Comparison of ENCODE assay signal across 8 cellular contexts in genomic region chr2:95990884-95991283, GRCh38. TPM values are rescaled to one million over a fixed set of nuclear protein-coding genes. Genes with fewer than 3 reads are reported as not detected.
DNase-seq lines count a peak whose midpoint lies in the region; ATAC-seq and TF ChIP-seq lines count a peak whose summit lies in the region.
"Not testable (repeated sequence)": the region's sequence is repeated elsewhere in the genome, so short reads cannot be mapped to it uniquely, and the experiment has no call there.

No MANE protein-coding gene starts in this region.

- H3K14ac ChIP-seq in IMR-90 (replicated peaks; ENCODE audit: low read depth, low read length), result not testable (repeated sequence)

- H2BK20ac ChIP-seq in IMR-90 (ENCODE audit: low read depth, low read length), result not testable (repeated sequence)

- H3K4me3 ChIP-seq in BLaER1 (peak overlapping the region; percentile 60), IMR-90 (ENCODE audit: insufficient read depth, low read depth, low read length) (peak overlapping the region; percentile 28; the same call in 1 of the 2 replicates), colonic mucosa (peak overlapping the region; percentile 9), heart right ventricle (peak overlapping the region in 7 of 10 donors; percentile 17 to 87 (median 69)), neural progenitor cell (peak overlapping the region; percentile 37), thymus (ENCODE audit: low read length) (peak overlapping the region; percentile 27)
- not testable (repeated sequence) for H3K4me3 ChIP-seq in SU-DHL-6 (ENCODE audit: insufficient read depth, low read length, poor library complexity, severe bottlenecking)

- not testable (repeated sequence) for H2BK120ac ChIP-seq in IMR-90 (ENCODE audit: low read depth, low read length)

- H2AFZ ChIP-seq in IMR-90 (replicated peaks; ENCODE audit: low read length, poor library complexity); SU-DHL-6 (ENCODE audit: low read depth, low read length, severe bottlenecking); neural progenitor cell (replicated peaks): not testable (repeated sequence)

- intact Hi-C loops in IMR-90 (cut with micrococcal nuclease) (loop anchor here (5.0 kb wide), 1 partner anchor 276 kb away; the partner anchor contains the start of genes CIAO1 and TMEM127), heart right ventricle (cut with DNase I) (loop anchor here in 1 of 10 donors (10.0 kb wide), 1 partner anchor 274 kb away; the partner anchor contains the start of genes CIAO1 and TMEM127)
- intact Hi-C loops in activated naive CD4-positive, alpha-beta T cell treated with anti-CD3 and anti-CD28 coated beads for 36 hours (cut with micrococcal nuclease), result loop anchor here (5.0 kb wide), 1 partner anchor 276 kb away; the partner anchor contains the start of genes CIAO1 and TMEM127
- intact Hi-C loops in colonic mucosa (cut with DNase I), result not testable (repeated sequence)

- not testable (repeated sequence) for H3K36me3 Mint-ChIP-seq in activated naive CD4-positive, alpha-beta T cell treated with anti-CD3 and anti-CD28 coated beads for 36 hours (ENCODE audit: low read depth); neural progenitor cell

- H3K27ac ChIP-seq in BLaER1; IMR-90 (ENCODE audit: insufficient read depth, low read length); SU-DHL-6 (ENCODE audit: low read depth, low read length); colonic mucosa; heart right ventricle; neural progenitor cell; thymus (ENCODE audit: low read depth): not testable (repeated sequence)

- H3K23ac ChIP-seq in IMR-90 (ENCODE audit: low read depth, low read length), result not testable (repeated sequence)

- H3K9me1 ChIP-seq in IMR-90 (ENCODE audit: insufficient read depth, low read length), result not testable (repeated sequence)

- peak overlapping the region; percentile 73 for H3K4me3 Mint-ChIP-seq in activated naive CD4-positive, alpha-beta T cell treated with anti-CD3 and anti-CD28 coated beads for 36 hours
- peak overlapping the region; percentile 96 for H3K4me3 Mint-ChIP-seq in neural progenitor cell

- not testable (repeated sequence) for H4K8ac ChIP-seq in IMR-90 (ENCODE audit: low read depth in 2 of 2, low read length in 2 of 2)

- H3K4me1 ChIP-seq in BLaER1; IMR-90 (ENCODE audit: control insufficient read depth, insufficient read depth, low read length); colonic mucosa; heart right ventricle; neural progenitor cell; thymus (ENCODE audit: control insufficient read depth, insufficient read depth, low read length): not testable (repeated sequence)

- not testable (repeated sequence) for H4K91ac ChIP-seq in IMR-90 (ENCODE audit: insufficient read depth, low read depth, low read length)

- CTCF ChIA-PET in IMR-90 (lab: Yijun Ruan, JAX), result not testable (repeated sequence)
- CTCF ChIA-PET in activated naive CD4-positive, alpha-beta T cell treated with anti-CD3 and anti-CD28 coated beads for 36 hours (lab: Charles Lee), result interaction anchor here (0.6 to 4.4 kb wide), 2 partner anchors 127 to 168 kb away, joined by 3 to 36 read pairs; partner anchors contain the start of gene ADRA2B

- H3K4me2 ChIP-seq in BLaER1 (peak overlapping the region; percentile 56), SU-DHL-6 (ENCODE audit: low read depth, low read length, poor library complexity, severe bottlenecking) (peak overlapping the region; percentile 43), neural progenitor cell (peak overlapping the region; percentile 60)
- H3K4me2 ChIP-seq in IMR-90 (ENCODE audit: low read depth, low read length), result not testable (repeated sequence)

- dilution Hi-C loops in IMR-90 (cut with HindIII; ENCODE audit: low sequenced_read_pairs, unreplicated experiment), result not testable (repeated sequence)

- H3K4ac ChIP-seq in IMR-90 (ENCODE audit: low read depth, low read length), result not testable (repeated sequence)

- not testable (repeated sequence) for ATAC-seq in IMR-90 (ENCODE audit: low read depth); heart right ventricle

- not testable (repeated sequence) for DNase-seq in IMR-90; colonic mucosa; heart right ventricle; neural progenitor cell (ENCODE audit: low spot score)
- peak; percentile 25 for DNase-seq in activated naive CD4-positive, alpha-beta T cell treated with anti-CD3 and anti-CD28 coated beads for 36 hours

- not testable (repeated sequence) for H3K9me3 Mint-ChIP-seq in activated naive CD4-positive, alpha-beta T cell treated with anti-CD3 and anti-CD28 coated beads for 36 hours; neural progenitor cell

- not testable (repeated sequence) for H3K27me3 Mint-ChIP-seq in activated naive CD4-positive, alpha-beta T cell treated with anti-CD3 and anti-CD28 coated beads for 36 hours (ENCODE audit: low read depth); neural progenitor cell (ENCODE audit: insufficient read depth, low read depth)

- not testable (repeated sequence) for H3F3A ChIP-seq in SU-DHL-6 (ENCODE audit: insufficient read depth); neural progenitor cell (ENCODE audit: low read depth)

- not testable (repeated sequence) for H4K20me1 ChIP-seq in BLaER1; IMR-90 (ENCODE audit: insufficient read depth, low read length); SU-DHL-6 (ENCODE audit: low read depth, low read length); neural progenitor cell (ENCODE audit: low read depth)

- H2BK15ac ChIP-seq in IMR-90 (ENCODE audit: low read depth, low read length), result not testable (repeated sequence)

- H2AK9ac ChIP-seq in IMR-90 (replicated peaks; ENCODE audit: low read depth, low read length, poor library complexity), result not testable (repeated sequence)

- not testable (repeated sequence) for TF ChIP-seq RAD21 in IMR-90 (IDR thresholded peaks at IDR 0.05; ENCODE audit: low read length)

- H3K9me3 ChIP-seq in BLaER1; IMR-90 (ENCODE audit: control insufficient read depth, insufficient read depth, low read length); SU-DHL-6 (ENCODE audit: insufficient read depth, low read length); colonic mucosa; heart right ventricle; neural progenitor cell (ENCODE audit: low read depth); thymus (ENCODE audit: control insufficient read depth): not testable (repeated sequence)

- H3K79me2 ChIP-seq in SU-DHL-6 (ENCODE audit: insufficient read depth, low read length); neural progenitor cell (ENCODE audit: low read depth): not testable (repeated sequence)

- in situ Hi-C loops in IMR-90 (cut with MboI; ENCODE audit: low sequenced_read_pairs), result not testable (repeated sequence)

- H3K56ac ChIP-seq in IMR-90 (ENCODE audit: extremely low read depth, insufficient read depth, low read length), result not testable (repeated sequence)

- not testable (repeated sequence) for H2BK5ac ChIP-seq in IMR-90 (ENCODE audit: low read depth, low read length, poor library complexity, severe bottlenecking)

- not testable (repeated sequence) for H4K5ac ChIP-seq in IMR-90 (ENCODE audit: low read depth, low read length)

- not testable (repeated sequence) for H3K9me2 ChIP-seq in SU-DHL-6 (replicated peaks; ENCODE audit: insufficient read depth, low read length)

- BruUV-seq in IMR-90 (replicated peaks; lab: Mats Ljungman, UMichigan), result not testable (repeated sequence)

- not testable (repeated sequence) for H3K18ac ChIP-seq in IMR-90 (ENCODE audit: low read depth, low read length)

- POLR2A ChIA-PET in IMR-90 (lab: Charles Lee; ENCODE audit: unreplicated experiment), result not testable (repeated sequence)

- not testable (repeated sequence) for H3K4me1 Mint-ChIP-seq in activated naive CD4-positive, alpha-beta T cell treated with anti-CD3 and anti-CD28 coated beads for 36 hours (ENCODE audit: low read depth); neural progenitor cell

- no CpG with 5 or more reads among the region's 6 CpGs for WGBS in IMR-90 (ENCODE audit: extremely low coverage in 2 of 2, insufficient read length in 1 of 2), 2 experiments
- 11 to 13% methylated on average over 6 of the region's 6 CpGs for WGBS in heart right ventricle, 2 donors
- 5% methylated on average over 6 of the region's 6 CpGs for WGBS in thymus

- not testable (repeated sequence) for H3K27me3 ChIP-seq in BLaER1; IMR-90 (ENCODE audit: control insufficient read depth, insufficient read depth, low read length); SU-DHL-6 (ENCODE audit: low read length); colonic mucosa; heart right ventricle; neural progenitor cell; thymus (ENCODE audit: control insufficient read depth, insufficient read depth)

- H3K9ac ChIP-seq in BLaER1 (0 out of 2 replicates have a peak overlapping the region, but pooled peaks have one; percentile 57), SU-DHL-6 (ENCODE audit: low read length) (peak overlapping the region; percentile 66)
- not testable (repeated sequence) for H3K9ac ChIP-seq in IMR-90 (ENCODE audit: low read depth, low read length); colonic mucosa (ENCODE audit: low read depth in 2 of 2, low read length in 2 of 2); neural progenitor cell

- TF ChIP-seq CTCF in IMR-90 (conservative IDR thresholded peaks at IDR 0.05; ENCODE audit: low read depth, low read length); SU-DHL-6 (IDR thresholded peaks at IDR 0.05; ENCODE audit: insufficient read depth, low read length, poor library complexity, severe bottlenecking); colonic mucosa (IDR thresholded peaks at IDR 0.05); heart right ventricle (IDR thresholded peaks at IDR 0.05); neural progenitor cell (IDR thresholded peaks at IDR 0.05): not testable (repeated sequence)

- TF ChIP-seq POLR2A in IMR-90 (IDR thresholded peaks at IDR 0.05; ENCODE audit: low read depth, low read length), result not testable (repeated sequence)

- H2AK5ac ChIP-seq in IMR-90 (ENCODE audit: low read depth, low read length), result not testable (repeated sequence)

- not testable (repeated sequence) for H3K27ac Mint-ChIP-seq in activated naive CD4-positive, alpha-beta T cell treated with anti-CD3 and anti-CD28 coated beads for 36 hours; neural progenitor cell

- H3K36me3 ChIP-seq in BLaER1; IMR-90 (ENCODE audit: control insufficient read depth, insufficient read depth, low read length); SU-DHL-6 (ENCODE audit: low read length); colonic mucosa; neural progenitor cell; thymus (ENCODE audit: control insufficient read depth, insufficient read depth): not testable (repeated sequence)
- peaks cover 0 to 10% (median 0%) of the 10 kb centered on the region in 9 donors for H3K36me3 ChIP-seq in heart right ventricle

- not testable (repeated sequence) for H3K79me1 ChIP-seq in IMR-90 (ENCODE audit: low read depth in 1 of 2, low read length in 2 of 2)

RNA-seq across cellular contexts. Expression of gene ANKRD36C, which starts 0.7 kb away (rescaled TPM):
- 27.1 and 32.8 TPM in 2 replicates for total RNA-seq in IMR-90 (2012; rRNA removed)
- polyA plus RNA-seq in IMR-90 (2012; rRNA removed), result 1.5 and 2.2 TPM in 2 replicates
- 0.19 and 0.25 TPM in 2 replicates for polyA plus RNA-seq in IMR-90 (2012; cell fraction: cytosol; rRNA removed)
- 1.2 and 7.6 TPM in 2 replicates for polyA plus RNA-seq in IMR-90 (2012; cell fraction: nucleus; rRNA removed; ENCODE audit: low replicate concordance)
- 10 to 100 TPM; 23.4 to 27.7 TPM for total RNA-seq in activated naive CD4-positive, alpha-beta T cell treated with anti-CD3 and anti-CD28 coated beads for 36 hours
- total RNA-seq in colonic mucosa, result 10 to 100 TPM; 18.9 to 24.9 TPM
- 1 to 10 TPM; 3.9 to 8.1 (median 7.2) TPM for total RNA-seq in heart right ventricle
- polyA plus RNA-seq in heart right ventricle, result 1 to 10 TPM in 1 of 2 donors, under 1 TPM in 1; 0.38 to 5.9 TPM
- 32.7 and 44.4 TPM in 2 replicates for total RNA-seq in neural progenitor cell (ENCODE audit: low replicate concordance)
- 5.2 TPM for polyA plus RNA-seq in thymus

RNA-seq across cellular contexts. Expression of gene GPAT2, which starts 43.8 kb away (rescaled TPM):
- total RNA-seq in IMR-90 (2012; rRNA removed), result 0.28 and 0.36 TPM in 2 replicates
- 0.53 and 0.57 TPM in 2 replicates for polyA plus RNA-seq in IMR-90 (2012; rRNA removed)
- 0.36 TPM in 2 replicates for polyA plus RNA-seq in IMR-90 (2012; cell fraction: cytosol; rRNA removed)
- 0.88 and 2.4 TPM in 2 replicates for polyA plus RNA-seq in IMR-90 (2012; cell fraction: nucleus; rRNA removed; ENCODE audit: low replicate concordance)
- total RNA-seq in activated naive CD4-positive, alpha-beta T cell treated with anti-CD3 and anti-CD28 coated beads for 36 hours, result 10 to 100 TPM; 12.6 to 14.4 TPM
- 1 to 10 TPM; 2.4 to 6.6 TPM for total RNA-seq in colonic mucosa
- 10 to 100 TPM in 1 of 10 donors, 1 to 10 TPM in 9; 1.7 to 21.6 (median 3.6) TPM for total RNA-seq in heart right ventricle
- 1 to 10 TPM; 4.6 to 9.2 TPM for polyA plus RNA-seq in heart right ventricle
- total RNA-seq in neural progenitor cell (ENCODE audit: low replicate concordance), result not detected in 2 replicates
- 3.4 TPM for polyA plus RNA-seq in thymus
